22 cellular contexts compared by ENCODE assay signal in the genomic region with DNA sequence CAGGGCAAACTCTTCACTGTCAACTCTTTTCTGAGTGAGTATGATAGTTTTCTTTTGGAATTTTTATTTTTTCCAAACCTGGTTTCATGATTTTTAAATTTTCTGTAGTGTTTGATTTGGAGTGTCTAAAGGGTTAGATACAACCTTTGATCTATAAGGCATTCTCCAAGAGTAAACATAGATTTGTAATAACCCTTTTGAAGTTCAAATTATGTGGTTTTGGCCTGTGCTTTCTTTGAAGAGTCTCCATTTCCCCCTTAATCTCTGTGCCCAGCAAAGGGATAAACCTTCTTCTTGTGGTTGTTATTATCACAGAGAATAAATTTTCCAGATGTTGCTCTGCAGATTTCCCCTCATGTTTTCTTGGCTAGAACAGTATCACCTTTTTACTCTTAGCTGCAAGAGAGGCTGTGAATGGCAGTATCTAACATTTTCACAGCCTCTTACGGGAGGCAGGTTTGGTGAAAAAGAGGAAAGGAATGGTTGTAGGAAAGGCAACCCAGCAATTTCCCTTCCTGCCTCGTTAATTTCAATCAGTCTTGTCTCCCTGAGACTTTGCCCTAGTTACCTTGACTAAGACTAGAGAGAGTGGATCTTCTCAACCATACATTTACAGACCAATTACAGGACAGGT.
DNase-seq lines count a peak whose midpoint lies in the region; ATAC-seq, FAIRE-seq and TF ChIP-seq lines count a peak whose summit lies in the region.
"Had no signal": no experiment of that assay in that cellular context is flagged by ENCODE, and none has a peak within 500 bp of the region (broad histone marks: within the 10 kb centered on the region; RNA-seq: fewer than 3 reads in every experiment).

No MANE protein-coding gene starts in this region.

- H3K4me1 ChIP-seq in H1 (replicated peaks in 1 of 4; ENCODE audit: control insufficient read depth in 3 of 4, insufficient read depth in 4 of 4, low read length in 3 of 4) = peaks cover 0 to 13% (median 5%) of the 10 kb centered on the region in 4 experiments; a peak in 3 of 7 replicates
- H3K4me1 ChIP-seq in HepG2 (ENCODE audit: insufficient read depth, low read length) = peaks cover 98% of the 10 kb centered on the region
- peaks cover 0 to 52% (median 7%) of the 10 kb centered on the region in 4 donors for H3K4me1 ChIP-seq in right lobe of liver
- H3K4me1 ChIP-seq in A673 (ENCODE audit: insufficient read depth, low read length, poor library complexity, severe bottlenecking) = peaks cover 20% of the 10 kb centered on the region
- peaks cover 0 to 4% (median 0%) of the 10 kb centered on the region in 4 donors for H3K4me1 ChIP-seq in esophagus muscularis mucosa

- H3K36me3 ChIP-seq in H1 (ENCODE audit: control insufficient read depth in 2 of 4, insufficient read depth in 4 of 4, low read length in 3 of 4) (no peaks in the 10 kb centered on the region), HepG2 (replicated peaks in 1 of 2; ENCODE audit: control insufficient read depth in 1 of 2, insufficient read depth in 2 of 2, low read length in 2 of 2) (no peaks in the 10 kb centered on the region), right lobe of liver (no peaks in the 10 kb centered on the region), A673 (ENCODE audit: insufficient read depth, low read length, poor library complexity, severe bottlenecking) (no peaks in the 10 kb centered on the region), esophagus muscularis mucosa (no peaks in the 10 kb centered on the region)
- H3K36me3 ChIP-seq: BLaER1 treated with 17β-estradiol and CSF1 and Interleukin-3, amounts not matched to agents 10 nM and 100 nM had no signal

- no peak overlapping the region for H2BK15ac ChIP-seq in H1 (ENCODE audit: low read length)

- H3K9ac ChIP-seq in H1 (replicated peaks in 1 of 4; ENCODE audit: extremely low read depth in 1 of 4, low read depth in 3 of 4, low read length in 3 of 4) (no peak overlapping the region), HepG2 (ENCODE audit: insufficient read depth, low read depth, low read length) (peak overlapping the region; percentile 52)
- H3K9ac ChIP-seq: BLaER1 treated with 17β-estradiol and CSF1 and Interleukin-3, amounts not matched to agents 10 nM and 100 nM had no signal

- H3K18ac ChIP-seq in H1 (ENCODE audit: extremely low read depth, low read length) = no peak overlapping the region

- H2BK12ac ChIP-seq in H1 (ENCODE audit: low read depth, low read length) = no peak overlapping the region

- H2AK5ac ChIP-seq in H1 (ENCODE audit: low read depth, low read length) = no peak overlapping the region

- H3K23ac ChIP-seq in H1 (ENCODE audit: insufficient read length) = no peak overlapping the region

- no peaks in the 10 kb centered on the region for H3K23me2 ChIP-seq in H1 (ENCODE audit: low read depth, low read length)

- H3K9me3 ChIP-seq in H1 (ENCODE audit: insufficient read depth in 2 of 2, low read depth in 1 of 2, low read length in 1 of 2) (no peaks in the 10 kb centered on the region), HepG2 (ENCODE audit: low read length) (no peaks in the 10 kb centered on the region), right lobe of liver (no peaks in the 10 kb centered on the region), A673 (ENCODE audit: low read depth, low read length, poor library complexity, severe bottlenecking) (no peaks in the 10 kb centered on the region), esophagus muscularis mucosa (no peaks in the 10 kb centered on the region)
- H3K9me3 ChIP-seq: Caco-2 had no signal

- TF ChIP-seq RAD21 in H1 (IDR thresholded peaks at IDR 0.05 in 1 of 2, conservative IDR thresholded peaks at IDR 0.05 in 1 of 2; ENCODE audit: low read depth in 2 of 2, low read length in 2 of 2) (no peak), HepG2 (CRISPR knock-in tag; IDR thresholded peaks at IDR 0.05) (no peak)

- H4K8ac ChIP-seq in H1 (ENCODE audit: extremely low read depth, insufficient read depth, low read length) = no peak overlapping the region

- TF ChIP-seq EP300 in H1 (IDR thresholded peaks at IDR 0.05; ENCODE audit: borderline replicate concordance in 1 of 2, low read depth in 2 of 2, low read length in 2 of 2) (no peak), HepG2 (IDR thresholded peaks at IDR 0.05; ENCODE audit: low read depth in 2 of 2, low read length in 2 of 2) (peak in 1 of 2 experiments; percentile 92; a peak in 3 of 4 replicates), HepG2 (CRISPR knock-in tag; IDR thresholded peaks at IDR 0.05; ENCODE audit: borderline replicate concordance) (no peak), esophagus muscularis mucosa (IDR thresholded peaks at IDR 0.05) (no peak)

- no peak overlapping the region for H4K91ac ChIP-seq in H1 (replicated peaks; ENCODE audit: insufficient read length, low read length)

- no peaks in the 10 kb centered on the region for H3K79me2 ChIP-seq in H1 (ENCODE audit: control insufficient read depth in 1 of 2, insufficient read depth in 2 of 2, low read length in 2 of 2)
- H3K79me2 ChIP-seq in HepG2 (ENCODE audit: insufficient read depth, low read length) = no peaks in the 10 kb centered on the region

- no peaks in the 10 kb centered on the region for H4K20me1 ChIP-seq in H1 (replicated peaks in 1 of 2; ENCODE audit: control insufficient read depth in 1 of 2, insufficient read depth in 2 of 2, low read length in 2 of 2)
- H4K20me1 ChIP-seq in HepG2 (ENCODE audit: insufficient read depth, low read length) = no peaks in the 10 kb centered on the region
- H4K20me1 ChIP-seq: BLaER1 treated with 17β-estradiol and CSF1 and Interleukin-3, amounts not matched to agents 10 nM and 100 nM had no signal

- in situ Hi-C loops in HepG2 (cut with HindIII; ENCODE audit: extremely low pct_ligation_motif_present, low pct_unique_long_range_greater_than_20kb) = no loop called here

- H4K5ac ChIP-seq in H1 (ENCODE audit: insufficient read length, low read depth, low read length) = no peak overlapping the region

- FAIRE-seq in H1 (lab: Jason Lieb, UNC) (no peak), HepG2 (lab: Jason Lieb, UNC) (no peak)
- FAIRE-seq: A204.1, D721Med, G401.6, GM12891 had no signal

- H3K4ac ChIP-seq in H1 (replicated peaks; ENCODE audit: insufficient read length, low read depth, low read length) = no peak overlapping the region

- POLR2A ChIA-PET in H1 (lab: Charles Lee; ENCODE audit: partially characterized antibody) = interaction anchor here (0.5 to 1.3 kb wide), 2 partner anchors 83 to 1053 kb away, joined by 3 to 4 read pairs; a partner anchor contains a TSS
- POLR2A ChIA-PET in HepG2 (lab: Yijun Ruan, JAX) = interaction anchor here (0.6 to 3.2 kb wide), 9 partner anchors 9 to 87 kb away, joined by 3 to 23 read pairs (median 4); a partner anchor contains a TSS
- POLR2A ChIA-PET in A673 (lab: Charles Lee; ENCODE audit: low non-redundant PET) = no interaction called here

- DNase-seq in OCI-M1 (lab: John Stamatoyannopoulos, UW) (peak; percentile 11), H1 (ENCODE audit: low read depth in 1 of 2, low spot score in 2 of 2) (no peak), HepG2 (ENCODE audit: low spot score) (peak; percentile 87), right lobe of liver (no peak), A673 (ENCODE audit: low spot score) (no peak), GOT3 (lab: John Stamatoyannopoulos, UW) (no peak), esophagus muscularis mucosa (ENCODE audit: extremely low spot score) (no peak)
- DNase-seq: 8988T; AML-193; Caco-2; Calu3; CD4-positive, alpha-beta T cell; CD8-positive, alpha-beta T cell; DMS79 treated with DMSO at 0.1 percent for 48 hours; GF-D8 had no signal

- TF ChIP-seq CTCF in H1 (IDR thresholded peaks at IDR 0.05; ENCODE audit: control extremely low read depth in 1 of 3, insufficient read depth in 1 of 3, low read depth in 1 of 3, low read length in 3 of 3) (no peak), HepG2 (CRISPR knock-in tag; IDR thresholded peaks at IDR 0.05) (no peak), right lobe of liver (IDR thresholded peaks at IDR 0.05) (no peak), A673 (conservative IDR thresholded peaks at IDR 0.05; ENCODE audit: low read depth, low read length) (no peak), esophagus muscularis mucosa (IDR thresholded peaks at IDR 0.05) (no peak)

- H3K4me3 ChIP-seq in H1 (ENCODE audit: extremely low read depth in 1 of 4, insufficient read depth in 2 of 4, low read depth in 3 of 4, low read length in 4 of 4) (no peak overlapping the region), HepG2 (replicated peaks in 1 of 3; ENCODE audit: insufficient read depth in 1 of 3, low read depth in 2 of 3, low read length in 3 of 3) (peak overlapping the region in 2 of 3 experiments; percentile 17 to 48; a peak in 2 of 6 replicates), right lobe of liver (peak overlapping the region in 1 of 3 donors; percentile 26), A673 (ENCODE audit: low read depth, low read length, poor library complexity, severe bottlenecking) (no peak overlapping the region), esophagus muscularis mucosa (no peak overlapping the region)
- H3K4me3 ChIP-seq: BLaER1 treated with 17β-estradiol and CSF1 and Interleukin-3, amounts not matched to agents 10 nM and 100 nM had no signal

- ATAC-seq in HepG2 (peak; percentile 30), right lobe of liver (peak; percentile 5 to 66 (median 28)), GM19023 (IDR thresholded peaks at IDR 0.05; ENCODE audit: unreplicated experiment) (no peak)
- ATAC-seq: CD8-positive, alpha-beta T cell had no signal

- TF ChIP-seq POLR2A in H1 (IDR thresholded peaks at IDR 0.05; ENCODE audit: control extremely low read depth in 1 of 2, low read depth in 2 of 2, low read length in 2 of 2) (no peak), HepG2 (IDR thresholded peaks at IDR 0.05; ENCODE audit: insufficient read depth in 1 of 2, low read depth in 2 of 2, low read length in 2 of 2) (no peak), right lobe of liver (IDR thresholded peaks at IDR 0.05) (no peak), esophagus muscularis mucosa (IDR thresholded peaks at IDR 0.05; ENCODE audit: low read depth) (no peak)

- 94% methylated on average over 2 of the region's 2 CpGs; no CpG with 5 or more reads in 1 of the 2 experiments for WGBS in H1 (ENCODE audit: extremely low coverage in 1 of 2, insufficient coverage in 1 of 2, insufficient read length in 1 of 2, insufficient replicate concordance in 2 of 2, low coverage in 1 of 2, low lambda C conversion rate in 2 of 2, missing lambda C conversion rate in 1 of 2), 2 experiments
- WGBS in HepG2 (ENCODE audit: low lambda C conversion rate) = 3% methylated on average over 2 of the region's 2 CpGs
- WGBS in right lobe of liver (ENCODE audit: insufficient coverage, low coverage, low lambda C conversion rate, missing lambda C conversion rate) = 60% methylated on average over 2 of the region's 2 CpGs
- 84% methylated on average over 2 of the region's 2 CpGs for WGBS in esophagus muscularis mucosa

- no peak overlapping the region for H2BK20ac ChIP-seq in H1 (ENCODE audit: low read length)

- H2BK5ac ChIP-seq in H1 (ENCODE audit: low read depth, low read length) = no peak overlapping the region

- H3K56ac ChIP-seq in H1 (replicated peaks; ENCODE audit: insufficient read length, low read depth, low read length) = no peak overlapping the region

- no peaks in the 10 kb centered on the region for H3K79me1 ChIP-seq in H1 (ENCODE audit: low read depth, low read length)

- intact Hi-C loops in HepG2 (cut with micrococcal nuclease; ENCODE audit: unreplicated experiment) = no loop called here
- intact Hi-C loops in right lobe of liver (cut with DNase I) = no loop called here
- intact Hi-C loops in A673 (cut with micrococcal nuclease; ENCODE audit: unreplicated experiment) = no loop called here
- intact Hi-C loops in esophagus muscularis mucosa (cut with DNase I) = no loop called here

- no peak overlapping the region for H3K14ac ChIP-seq in H1 (ENCODE audit: insufficient read length)

- peak overlapping the region; percentile 31; the same call in 1 of the 2 replicates for H2AFZ ChIP-seq in H1 (ENCODE audit: low read length)
- H2AFZ ChIP-seq in HepG2 (ENCODE audit: low read length) = no peak overlapping the region

- no peak overlapping the region for H3K27ac ChIP-seq in H1 (ENCODE audit: low read depth, low read length)
- peak overlapping the region; percentile 79 for H3K27ac ChIP-seq in HepG2 (ENCODE audit: extremely low read length, insufficient read depth, low read length)
- peak overlapping the region; percentile 14 to 78 (median 74) for H3K27ac ChIP-seq in right lobe of liver
- no peak overlapping the region for H3K27ac ChIP-seq in A673 (ENCODE audit: low read depth, low read length, poor library complexity, severe bottlenecking)
- no peak overlapping the region for H3K27ac ChIP-seq in esophagus muscularis mucosa (replicated peaks in 1 of 4)
- H3K27ac ChIP-seq: BLaER1 treated with 17β-estradiol and CSF1 and Interleukin-3, amounts not matched to agents 10 nM and 100 nM; C4-2B had no signal

- H3K27me3 ChIP-seq in H1 (replicated peaks in 1 of 4; ENCODE audit: control insufficient read depth in 3 of 4, extremely low read depth in 1 of 4, insufficient read depth in 3 of 4, low read length in 3 of 4) = no peaks in the 10 kb centered on the region
- H3K27me3 ChIP-seq in HepG2 (ENCODE audit: control insufficient read depth in 1 of 2, insufficient read depth in 2 of 2, low read length in 2 of 2) = no peaks in the 10 kb centered on the region
- no peaks in the 10 kb centered on the region for H3K27me3 ChIP-seq in right lobe of liver
- no peaks in the 10 kb centered on the region for H3K27me3 ChIP-seq in A673 (replicated peaks; ENCODE audit: insufficient read depth, low read depth, low read length, poor library complexity)
- H3K27me3 ChIP-seq in esophagus muscularis mucosa = no peaks in the 10 kb centered on the region
- H3K27me3 ChIP-seq: BLaER1 treated with 17β-estradiol and CSF1 and Interleukin-3, amounts not matched to agents 10 nM and 100 nM had no signal

- BruUV-seq in HepG2 (replicated peaks; lab: Mats Ljungman, UMichigan) (no TSS peak), A673 (replicated peaks; lab: Mats Ljungman, UMichigan) (no TSS peak)

- no peak overlapping the region for H2BK120ac ChIP-seq in H1 (replicated peaks; ENCODE audit: low read depth, low read length)

- H3K4me2 ChIP-seq in H1 (ENCODE audit: insufficient read depth in 1 of 2, low read depth in 2 of 2, low read length in 2 of 2) = no peak overlapping the region
- H3K4me2 ChIP-seq in HepG2 (ENCODE audit: low read depth, low read length) = peak overlapping the region; percentile 67
- H3K4me2 ChIP-seq: BLaER1 treated with 17β-estradiol and CSF1 and Interleukin-3, amounts not matched to agents 10 nM and 100 nM had no signal

- CTCF ChIA-PET in H1 (lab: Charles Lee; ENCODE audit: partially characterized antibody) = no interaction called here
- CTCF ChIA-PET in HepG2 (lab: Yijun Ruan, JAX; ENCODE audit: low intra/inter-chr PET ratio, low total read pairs) = no interaction called here
- CTCF ChIA-PET in A673 (lab: Charles Lee) = no interaction called here

Comparison
In these comparisons a context has a peak if more than half of its experiments do, and no peak if none do; other contexts are left out.
1. DNase-seq: peak in OCI-M1 (single experiment) and HepG2 (single experiment); none in H1 (0 of 2), right lobe of liver (0 of 3), A673 (single experiment), GOT3 (single experiment) and esophagus muscularis mucosa (single experiment).
2. H3K27ac ChIP-seq: peak in HepG2 (single experiment) and right lobe of liver (3 of 3); none in H1 (single experiment), A673 (single experiment) and esophagus muscularis mucosa (0 of 4).
3. H3K4me3 ChIP-seq: peak in HepG2 (2 of 3); none in H1 (0 of 4), A673 (single experiment) and esophagus muscularis mucosa (0 of 4).